In the genomic region with DNA sequence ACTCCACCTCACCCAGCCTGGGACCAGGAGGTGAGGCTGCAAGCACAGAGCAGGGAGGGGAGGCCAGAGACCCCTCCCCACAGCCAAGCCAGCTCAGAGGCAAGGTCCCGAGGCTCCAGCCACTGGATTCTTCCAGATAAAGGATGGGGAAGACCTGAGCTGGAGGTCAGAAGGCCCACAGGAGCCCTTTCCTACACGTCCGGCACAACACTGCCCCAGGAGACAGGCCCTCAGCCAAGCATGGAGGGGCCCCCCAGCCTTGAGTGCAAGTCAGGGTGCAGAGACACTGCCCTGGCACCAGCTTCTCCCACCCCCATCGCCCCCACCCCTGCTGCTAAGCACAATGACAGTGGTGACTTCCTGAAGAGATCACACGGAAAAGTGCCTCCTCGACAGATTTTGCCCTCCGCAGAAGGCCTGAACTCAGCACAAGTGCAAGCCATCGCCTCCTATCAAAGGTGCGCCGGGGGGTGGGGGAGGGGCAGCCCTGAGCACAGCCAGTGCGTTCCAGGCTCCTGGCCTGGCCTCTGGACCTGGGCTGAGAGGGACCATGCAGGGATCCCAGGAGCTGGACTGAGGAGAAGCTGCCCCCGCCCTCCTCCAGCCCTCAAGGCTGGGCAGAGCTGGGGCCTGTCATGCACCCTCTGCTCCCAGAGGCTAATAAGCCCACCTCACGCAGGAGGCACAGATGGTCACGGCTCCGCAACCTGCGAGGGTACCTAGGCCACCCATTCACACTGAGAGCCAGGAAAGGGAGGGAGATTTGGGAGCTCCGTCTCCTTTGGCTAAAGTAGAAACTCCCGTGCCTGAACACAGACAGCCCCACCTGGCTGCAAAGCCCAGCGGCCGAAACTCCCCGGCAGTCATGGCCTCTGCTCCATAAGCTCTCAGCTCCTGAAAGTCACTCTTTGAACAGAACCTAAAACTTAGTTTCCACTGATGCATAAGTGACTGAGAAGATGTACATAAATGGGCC, we compare ENCODE assay signal across 1 cellular context.
TF ChIP-seq lines count a peak whose summit lies in the region.

No MANE protein-coding gene starts in this region.

TF ChIP-seq in HepG2, 621 proteins besides CTCF, POLR2A, EP300 and RAD21 (continued from another document):
- TF ChIP-seq, protein P1, sequence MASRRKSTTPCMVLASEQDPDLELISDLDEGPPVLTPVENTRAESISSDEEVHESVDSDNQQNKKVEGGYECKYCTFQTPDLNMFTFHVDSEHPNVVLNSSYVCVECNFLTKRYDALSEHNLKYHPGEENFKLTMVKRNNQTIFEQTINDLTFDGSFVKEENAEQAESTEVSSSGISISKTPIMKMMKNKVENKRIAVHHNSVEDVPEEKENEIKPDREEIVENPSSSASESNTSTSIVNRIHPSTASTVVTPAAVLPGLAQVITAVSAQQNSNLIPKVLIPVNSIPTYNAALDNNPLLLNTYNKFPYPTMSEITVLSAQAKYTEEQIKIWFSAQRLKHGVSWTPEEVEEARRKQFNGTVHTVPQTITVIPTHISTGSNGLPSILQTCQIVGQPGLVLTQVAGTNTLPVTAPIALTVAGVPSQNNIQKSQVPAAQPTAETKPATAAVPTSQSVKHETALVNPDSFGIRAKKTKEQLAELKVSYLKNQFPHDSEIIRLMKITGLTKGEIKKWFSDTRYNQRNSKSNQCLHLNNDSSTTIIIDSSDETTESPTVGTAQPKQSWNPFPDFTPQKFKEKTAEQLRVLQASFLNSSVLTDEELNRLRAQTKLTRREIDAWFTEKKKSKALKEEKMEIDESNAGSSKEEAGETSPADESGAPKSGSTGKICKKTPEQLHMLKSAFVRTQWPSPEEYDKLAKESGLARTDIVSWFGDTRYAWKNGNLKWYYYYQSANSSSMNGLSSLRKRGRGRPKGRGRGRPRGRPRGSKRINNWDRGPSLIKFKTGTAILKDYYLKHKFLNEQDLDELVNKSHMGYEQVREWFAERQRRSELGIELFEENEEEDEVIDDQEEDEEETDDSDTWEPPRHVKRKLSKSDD (CRISPR knock-in tag; IDR thresholded peaks at IDR 0.05; ENCODE audit: low read depth), result 0 out of 2 replicates have a peak, but pooled peaks have one; percentile 48
- TF ChIP-seq, protein P2, sequence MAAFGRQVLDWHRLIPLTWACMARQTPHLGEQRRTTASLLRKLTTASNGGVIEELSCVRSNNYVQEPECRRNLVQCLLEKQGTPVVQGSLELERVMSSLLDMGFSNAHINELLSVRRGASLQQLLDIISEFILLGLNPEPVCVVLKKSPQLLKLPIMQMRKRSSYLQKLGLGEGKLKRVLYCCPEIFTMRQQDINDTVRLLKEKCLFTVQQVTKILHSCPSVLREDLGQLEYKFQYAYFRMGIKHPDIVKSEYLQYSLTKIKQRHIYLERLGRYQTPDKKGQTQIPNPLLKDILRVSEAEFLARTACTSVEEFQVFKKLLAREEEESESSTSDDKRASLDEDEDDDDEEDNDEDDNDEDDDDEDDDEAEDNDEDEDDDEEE (CRISPR knock-in tag; IDR thresholded peaks at IDR 0.05), result no peak
- TF ChIP-seq MLLT10 (CRISPR knock-in tag; IDR thresholded peaks at IDR 0.05) (no peak), ZNF3 (CRISPR knock-in tag; IDR thresholded peaks at IDR 0.05) (no peak), DR1 (CRISPR knock-in tag; IDR thresholded peaks at IDR 0.05) (no peak), FOXO1 (CRISPR knock-in tag; IDR thresholded peaks at IDR 0.05) (no peak), FUBP1 (CRISPR knock-in tag; IDR thresholded peaks at IDR 0.05; ENCODE audit: borderline replicate concordance) (no peak), STAG1 (CRISPR knock-in tag; IDR thresholded peaks at IDR 0.05) (no peak), ZNF562 (CRISPR knock-in tag; IDR thresholded peaks at IDR 0.05; ENCODE audit: borderline replicate concordance) (no peak), ZMYM3 (CRISPR knock-in tag; IDR thresholded peaks at IDR 0.05) (no peak), PRMT3 (CRISPR knock-in tag; IDR thresholded peaks at IDR 0.05; ENCODE audit: borderline replicate concordance, low read depth) (no peak), SMAD3 (CRISPR knock-in tag; IDR thresholded peaks at IDR 0.05) (no peak), ZNF678 (CRISPR knock-in tag; IDR thresholded peaks at IDR 0.05) (no peak), CC2D1A (CRISPR knock-in tag; IDR thresholded peaks at IDR 0.05) (no peak), ZNF747 (CRISPR knock-in tag; IDR thresholded peaks at IDR 0.05; ENCODE audit: borderline replicate concordance) (no peak), ISL2 (CRISPR knock-in tag; IDR thresholded peaks at IDR 0.05) (no peak), ZNF432 (CRISPR knock-in tag; IDR thresholded peaks at IDR 0.05; ENCODE audit: borderline replicate concordance) (no peak), HNF1B (CRISPR knock-in tag; IDR thresholded peaks at IDR 0.05) (peak; percentile 76), ZSCAN31 (CRISPR knock-in tag; IDR thresholded peaks at IDR 0.05; ENCODE audit: low read depth) (no peak), DNMT1 (CRISPR knock-in tag; IDR thresholded peaks at IDR 0.05) (no peak), ZXDC (CRISPR knock-in tag; IDR thresholded peaks at IDR 0.05) (no peak), ZBTB3 (CRISPR knock-in tag; IDR thresholded peaks at IDR 0.05; ENCODE audit: borderline replicate concordance, low read depth) (no peak), ZFAT (CRISPR knock-in tag; conservative IDR thresholded peaks at IDR 0.05) (no peak)
